In genomic region chr6:82178084-82178758, GRCh38 we compare ENCODE assay signal across 9 cellular contexts.
DNase-seq lines count a peak whose midpoint lies in the region; ATAC-seq and TF ChIP-seq lines count a peak whose summit lies in the region.
"Had no signal": no experiment of that assay in that cellular context is flagged by ENCODE, and none has a peak within 500 bp of the region (broad histone marks: within the 10 kb centered on the region; RNA-seq: fewer than 3 reads in every experiment).

No MANE protein-coding gene starts in this region.

- no peak overlapping the region for H3K9ac ChIP-seq in OCI-LY1 (ENCODE audit: low read length)

- H3K36me3 ChIP-seq in OCI-LY1 (ENCODE audit: insufficient read depth, low read length) = peaks cover 26% of the 10 kb centered on the region

- DNase-seq in retinal pigment epithelial cell (ENCODE audit: low read depth) = peak; percentile 16
- no peak for DNase-seq in HPDE6-E6E7 (ENCODE audit: extremely low spot score)
- DNase-seq in central memory CD4-positive, alpha-beta T cell = no peak
- DNase-seq in GF-D8 (lab: John Stamatoyannopoulos, UW) = no peak
- DNase-seq: NCI-H1930 had no signal

- no peak overlapping the region for H3K27ac ChIP-seq in OCI-LY1 (ENCODE audit: low read depth, low read length, poor library complexity, severe bottlenecking)

- H3K9me2 ChIP-seq in OCI-LY1 (ENCODE audit: low read depth, low read length) = no peaks in the 10 kb centered on the region

- H3K4me1 ChIP-seq in OCI-LY1 (ENCODE audit: insufficient read depth, low read length, severe bottlenecking) = no peaks in the 10 kb centered on the region

- H2AFZ ChIP-seq in OCI-LY1 (ENCODE audit: low read length) = no peak overlapping the region

- H3K9me3 ChIP-seq in OCI-LY1 (ENCODE audit: low read length) = no peaks in the 10 kb centered on the region

- H3K4me3 ChIP-seq in OCI-LY1 (ENCODE audit: low read depth, low read length, poor library complexity, severe bottlenecking) = no peak overlapping the region
- no peak overlapping the region for H3K4me3 ChIP-seq in retinal pigment epithelial cell (ENCODE audit: low read length)

- H3K27me3 ChIP-seq in OCI-LY1 (ENCODE audit: insufficient read depth, low read length) = no peaks in the 10 kb centered on the region

- no peak overlapping the region for H3K4me2 ChIP-seq in OCI-LY1 (ENCODE audit: low read length)

- ATAC-seq in GM18907 (IDR thresholded peaks at IDR 0.05; ENCODE audit: unreplicated experiment) (peak; percentile 60), esophagus mucosa (peak; percentile 72), HG02970 (IDR thresholded peaks at IDR 0.05; ENCODE audit: low FRiP score, unreplicated experiment) (no peak)

- no peaks in the 10 kb centered on the region for H3F3A ChIP-seq in OCI-LY1 (ENCODE audit: insufficient read depth, low read length)

- no peaks in the 10 kb centered on the region for H4K20me1 ChIP-seq in OCI-LY1 (ENCODE audit: insufficient read depth, low read length)

- H3K79me2 ChIP-seq in OCI-LY1 (ENCODE audit: insufficient read depth, low read length) = no peaks in the 10 kb centered on the region

- TF ChIP-seq CTCF in OCI-LY1 (IDR thresholded peaks at IDR 0.05; ENCODE audit: low read length) (peak; percentile 35; the same call in 1 of the 2 replicates), retinal pigment epithelial cell (conservative IDR thresholded peaks at IDR 0.05; ENCODE audit: low read depth, low read length) (peak; percentile 64)
